ENCODE assay signal across 29 cellular contexts in genomic region chr1:194309697-194310096, GRCh38.
DNase-seq lines count a peak whose midpoint lies in the region; ATAC-seq, FAIRE-seq and TF ChIP-seq lines count a peak whose summit lies in the region.
"Had no signal": no experiment of that assay in that cellular context is flagged by ENCODE, and none has a peak within 500 bp of the region (broad histone marks: within the 10 kb centered on the region; RNA-seq: fewer than 3 reads in every experiment).

No MANE protein-coding gene starts in this region.

- H3K9ac ChIP-seq in mammary epithelial cell (ENCODE audit: insufficient read depth, low read length), result no peak overlapping the region
- H3K9ac ChIP-seq: BLaER1 treated with 17β-estradiol and CSF1 and Interleukin-3, amounts not matched to agents 10 nM and 100 nM had no signal

- CTCF ChIA-PET in mammary epithelial cell (lab: Charles Lee; ENCODE audit: low non-redundant PET), result no interaction called here

- H3K36me3 ChIP-seq in ACC112 (ENCODE audit: insufficient read depth, low read length) (no peaks in the 10 kb centered on the region), mammary epithelial cell (ENCODE audit: insufficient read depth, low read length) (no peaks in the 10 kb centered on the region)
- H3K36me3 ChIP-seq: BLaER1 treated with 17β-estradiol and CSF1 and Interleukin-3, amounts not matched to agents 10 nM and 100 nM; SJSA1 had no signal

- H3K79me2 ChIP-seq in ACC112 (ENCODE audit: control insufficient read depth, insufficient read depth, low read length, unreplicated experiment) (no peaks in the 10 kb centered on the region), mammary epithelial cell (ENCODE audit: insufficient read depth, low read length) (no peaks in the 10 kb centered on the region)

- H3K27me3 ChIP-seq in ACC112 (ENCODE audit: insufficient read depth, low read length), result no peaks in the 10 kb centered on the region
- H3K27me3 ChIP-seq in mammary epithelial cell (ENCODE audit: insufficient read depth, low read length), result no peaks in the 10 kb centered on the region
- H3K27me3 ChIP-seq: BLaER1 treated with 17β-estradiol and CSF1 and Interleukin-3, amounts not matched to agents 10 nM and 100 nM; SJSA1 had no signal

- in situ Hi-C loops in mammary epithelial cell (cut with MboI; ENCODE audit: low sequenced_read_pairs in 2 of 2), result no loop called here

- H3K4me2 ChIP-seq in mammary epithelial cell (ENCODE audit: insufficient read depth, low read depth, low read length), result no peak overlapping the region
- H3K4me2 ChIP-seq: BLaER1 treated with 17β-estradiol and CSF1 and Interleukin-3, amounts not matched to agents 10 nM and 100 nM had no signal

- ATAC-seq in GM18520 (IDR thresholded peaks at IDR 0.05; ENCODE audit: unreplicated experiment) (peak; percentile 67), HG03432 (IDR thresholded peaks at IDR 0.05; ENCODE audit: unreplicated experiment) (peak; percentile 60), SK-N-SH treated with all-trans-retinoic acid at 6 μM for 48 hours (peak; percentile 37)
- ATAC-seq: K562 had no signal

- peak overlapping the region; percentile 68 for H2AFZ ChIP-seq in ACC112 (ENCODE audit: low read length, unreplicated experiment)
- H2AFZ ChIP-seq in mammary epithelial cell (ENCODE audit: low read depth, low read length), result no peak overlapping the region

- BruUV-seq in mammary epithelial cell (replicated peaks; lab: Mats Ljungman, UMichigan), result no TSS peak

- DNase-seq in kidney glomerular epithelial cell (lab: John Stamatoyannopoulos, UW), result no peak
- no peak for DNase-seq in activated naive CD4-positive, alpha-beta T cell treated with anti-CD3 and anti-CD28 coated beads, Interleukin-2, amount 50 U/mL, for 16 hours
- DNase-seq in urothelium cell line (ENCODE audit: low spot score), result no peak
- DNase-seq in mammary epithelial cell, result no peak
- DNase-seq: AML-193; CD4-positive, alpha-beta memory T cell; COR-L47; DMS 273 treated with DMSO at 0.1 percent for 48 hours; DND-41; H7; Kasumi-1; MV-4-11; NCI-H1105; NCI-H1436 treated with DMSO at 0.1 percent for 48 hours; NCI-H187 treated with DMSO at 0.1 percent for 48 hours; NCI-H2107; NCI-H446; NCI-H526; NCI-H82; Right ventricle myocardium superior; RPMI8226 had no signal

- H3K4me3 ChIP-seq in ACC112 (ENCODE audit: low read depth, low read length) (peak overlapping the region; percentile 51; the same call in 1 of the 2 replicates), mammary epithelial cell (replicated peaks in 1 of 3; ENCODE audit: insufficient read depth in 1 of 3, low read depth in 2 of 3, low read length in 3 of 3) (no peak overlapping the region)
- H3K4me3 ChIP-seq: BLaER1 treated with 17β-estradiol and CSF1 and Interleukin-3, amounts not matched to agents 10 nM and 100 nM; K562; SJSA1 had no signal

- no peaks in the 10 kb centered on the region for H4K20me1 ChIP-seq in mammary epithelial cell (ENCODE audit: insufficient read depth, low read length)
- H4K20me1 ChIP-seq: BLaER1 treated with 17β-estradiol and CSF1 and Interleukin-3, amounts not matched to agents 10 nM and 100 nM had no signal

- 73% methylated on average over 2 of the region's 2 CpGs for WGBS in mammary epithelial cell (ENCODE audit: low coverage, missing lambda C conversion rate)

- H3K9me3 ChIP-seq in mammary epithelial cell (replicated peaks; ENCODE audit: insufficient read depth, low read length), result no peaks in the 10 kb centered on the region
- H3K9me3 ChIP-seq: BLaER1 treated with 17β-estradiol and CSF1 and Interleukin-3, amounts not matched to agents 10 nM and 100 nM; SJSA1 had no signal

- dilution Hi-C loops in mammary epithelial cell (cut with HindIII; ENCODE audit: low sequenced_read_pairs), result no loop called here

- no peak for FAIRE-seq in urothelium cell line (lab: Jason Lieb, UNC)
- FAIRE-seq: HTR-8/SVneo, K562 had no signal

- TF ChIP-seq CTCF in mammary epithelial cell (conservative IDR thresholded peaks at IDR 0.05 in 1 of 2, IDR thresholded peaks at IDR 0.05 in 1 of 2; ENCODE audit: extremely low read depth in 1 of 2, insufficient read depth in 1 of 2, low read depth in 1 of 2, low read length in 2 of 2), result no peak

- intact Hi-C loops in mammary epithelial cell (cut with micrococcal nuclease), result no loop called here

- no peak overlapping the region for H3K27ac ChIP-seq in ACC112 (ENCODE audit: low read depth, low read length)
- no peak overlapping the region for H3K27ac ChIP-seq in mammary epithelial cell (ENCODE audit: insufficient read depth, low read depth, low read length)
- H3K27ac ChIP-seq: BLaER1 treated with 17β-estradiol and CSF1 and Interleukin-3, amounts not matched to agents 10 nM and 100 nM; SJSA1 had no signal

- H3K4me1 ChIP-seq in ACC112 (ENCODE audit: control insufficient read depth, insufficient read depth, low read length, unreplicated experiment) (peaks cover 8% of the 10 kb centered on the region), mammary epithelial cell (ENCODE audit: insufficient read depth, low read length) (no peaks in the 10 kb centered on the region)
- H3K4me1 ChIP-seq: BLaER1 treated with 17β-estradiol and CSF1 and Interleukin-3, amounts not matched to agents 10 nM and 100 nM; SJSA1 had no signal

TF ChIP-seq in SK-N-SH treated with all-trans-retinoic acid at 6 μM for 48 hours, 23 proteins besides CTCF, POLR2A, EP300 and RAD21:
- TF ChIP-seq ZFP3 (CRISPR knock-in tag; IDR thresholded peaks at IDR 0.05) (no peak), GLIS3 (CRISPR knock-in tag; IDR thresholded peaks at IDR 0.05) (no peak), ARNTL (CRISPR knock-in tag; IDR thresholded peaks at IDR 0.05; ENCODE audit: borderline replicate concordance, low read depth) (no peak), ZNF70 (CRISPR knock-in tag; IDR thresholded peaks at IDR 0.05) (no peak), BACH2 (CRISPR knock-in tag; IDR thresholded peaks at IDR 0.05; ENCODE audit: borderline replicate concordance) (no peak), SNAI2 (CRISPR knock-in tag; IDR thresholded peaks at IDR 0.05) (no peak), RARB (CRISPR knock-in tag; IDR thresholded peaks at IDR 0.05) (no peak), OSR1 (CRISPR knock-in tag; IDR thresholded peaks at IDR 0.05) (no peak), TCF4 (CRISPR knock-in tag; IDR thresholded peaks at IDR 0.05; ENCODE audit: borderline replicate concordance) (no peak), ZFP30 (CRISPR knock-in tag; IDR thresholded peaks at IDR 0.05) (no peak), ESRRG (CRISPR knock-in tag; IDR thresholded peaks at IDR 0.05) (no peak), PATZ1 (CRISPR knock-in tag; IDR thresholded peaks at IDR 0.05; ENCODE audit: borderline replicate concordance) (no peak), ISL1 (CRISPR knock-in tag; IDR thresholded peaks at IDR 0.05) (no peak), ZNF8 (CRISPR knock-in tag; IDR thresholded peaks at IDR 0.05) (no peak), ZC3H10 (CRISPR knock-in tag; IDR thresholded peaks at IDR 0.05) (no peak), TSHZ2 (CRISPR knock-in tag; IDR thresholded peaks at IDR 0.05) (no peak), CSRNP3 (CRISPR knock-in tag; IDR thresholded peaks at IDR 0.05) (no peak)
